In genomic region chr14:94509356-94509755, GRCh38 we compare ENCODE assay signal across 37 cellular contexts. TPM values are rescaled to one million over a fixed set of nuclear protein-coding genes. Genes with fewer than 3 reads are reported as not detected.
"Had no signal": no experiment of that assay in that cellular context is flagged by ENCODE, and none has a peak within 500 bp of the region (broad histone marks: within the 10 kb centered on the region; RNA-seq: fewer than 3 reads in every experiment).

TSS of gene SERPINA12 (minus strand) at chr14:94509469. CDS start at chr14:94498397, 11,072 bp downstream.

- H3K27ac ChIP-seq: adrenal gland, body of pancreas, colonic mucosa, epithelial cell of prostate, esophagus squamous epithelium, gastroesophageal sphincter had no signal

- H3K4me3 ChIP-seq: adrenal gland, body of pancreas, colonic mucosa, esophagus squamous epithelium, gastroesophageal sphincter had no signal

- H3K4me1 Mint-ChIP-seq: activated CD4-positive, alpha-beta T cell treated with anti-CD3 and anti-CD28 coated beads for 36 hours; activated CD4-positive, alpha-beta T cell treated with anti-CD3 and anti-CD28 coated beads, Interleukin-2, amount 10 ng/mL, durations not matched to agents 24 days and 14 days; activated CD8-positive, alpha-beta memory T cell treated with anti-CD3 and anti-CD28 coated beads, Interleukin-2, amount 10 ng/mL, durations not matched to agents 7 days and 5 days; activated naive CD4-positive, alpha-beta T cell treated with anti-CD3 and anti-CD28 coated beads, Interleukin-2, amount 50 U/mL, for 24 hours; activated naive CD8-positive, alpha-beta T cell treated with anti-CD3 and anti-CD28 coated beads for 36 hours; activated naive CD8-positive, alpha-beta T cell treated with anti-CD3 and anti-CD28 coated beads, Interleukin-2, amount 50 U/mL, for 24 hours had no signal

- H3K27me3 ChIP-seq: adrenal gland, body of pancreas, colonic mucosa, esophagus squamous epithelium had no signal

- ATAC-seq: activated CD4-positive, alpha-beta T cell treated with anti-CD3 and anti-CD28 coated beads for 36 hours; activated CD8-positive, alpha-beta memory T cell treated with anti-CD3 and anti-CD28 coated beads, Interleukin-2, amount 10 ng/mL, durations not matched to agents 7 days and 5 days; activated CD8-positive, alpha-beta T cell treated with anti-CD3 and anti-CD28 coated beads, Interleukin-2, amount 10 ng/mL, durations not matched to agents 7 days and 5 days; activated naive CD8-positive, alpha-beta T cell treated with anti-CD3 and anti-CD28 coated beads, Interleukin-2, amount 50 U/mL, for 24 hours; body of pancreas; gastroesophageal sphincter had no signal

- H3K36me3 ChIP-seq: adrenal gland, colonic mucosa, esophagus squamous epithelium, gastroesophageal sphincter had no signal

- H3K9me3 Mint-ChIP-seq: activated CD4-positive, alpha-beta memory T cell treated with anti-CD3 and anti-CD28 coated beads for 36 hours; activated CD4-positive, alpha-beta T cell treated with anti-CD3 and anti-CD28 coated beads, Interleukin-2, amount 10 ng/mL, durations not matched to agents 24 days and 14 days; activated naive CD4-positive, alpha-beta T cell treated with anti-CD3 and anti-CD28 coated beads for 36 hours; activated naive CD4-positive, alpha-beta T cell treated with anti-CD3 and anti-CD28 coated beads, Interleukin-2, amount 50 U/mL, for 24 hours; activated naive CD8-positive, alpha-beta T cell treated with anti-CD3 and anti-CD28 coated beads for 36 hours; activated naive CD8-positive, alpha-beta T cell treated with anti-CD3 and anti-CD28 coated beads, Interleukin-2, amount 50 U/mL, for 24 hours; activated T-helper 1 cell treated with anti-CD3 and anti-CD28 coated beads, Interleukin-12 subunit alpha, Interleukin-12 subunit beta, Interleukin-2, Interleukin-4 antibody, amounts not matched to agents 30 ng/mL and 10 ng/mL and 1 ng/mL, durations not matched to agents 14 hours and 24 hours and 36 hours; activated T-helper 2 cell treated with anti-CD3 and anti-CD28 coated beads, Interferon-gamma antibody, Interleukin-2, Interleukin-4, amounts not matched to agents 10 μg/mL and 5 μg/mL and 100 μg/mL, durations not matched to agents 14 hours and 24 hours and 36 hours had no signal

- H3K27ac Mint-ChIP-seq: activated CD4-positive, alpha-beta memory T cell treated with anti-CD3 and anti-CD28 coated beads for 36 hours; activated CD4-positive, alpha-beta T cell treated with anti-CD3 and anti-CD28 coated beads for 36 hours; activated CD4-positive, alpha-beta T cell treated with anti-CD3 and anti-CD28 coated beads, Interleukin-2, amount 10 ng/mL, durations not matched to agents 24 days and 14 days; activated CD8-positive, alpha-beta memory T cell treated with anti-CD3 and anti-CD28 coated beads, Interleukin-2, amount 10 ng/mL, durations not matched to agents 7 days and 5 days; activated CD8-positive, alpha-beta T cell treated with anti-CD3 and anti-CD28 coated beads, Interleukin-2, amount 10 ng/mL, durations not matched to agents 7 days and 5 days; activated naive CD4-positive, alpha-beta T cell treated with anti-CD3 and anti-CD28 coated beads for 36 hours; activated naive CD4-positive, alpha-beta T cell treated with anti-CD3 and anti-CD28 coated beads, Interleukin-2, amount 50 U/mL, for 24 hours; activated naive CD8-positive, alpha-beta T cell treated with anti-CD3 and anti-CD28 coated beads for 36 hours; activated naive CD8-positive, alpha-beta T cell treated with anti-CD3 and anti-CD28 coated beads, Interleukin-2, amount 50 U/mL, for 24 hours; activated T-helper 1 cell treated with anti-CD3 and anti-CD28 coated beads, Interleukin-12 subunit alpha, Interleukin-12 subunit beta, Interleukin-2, Interleukin-4 antibody, amounts not matched to agents 30 ng/mL and 10 ng/mL and 1 ng/mL, durations not matched to agents 14 hours and 24 hours and 36 hours; activated T-helper 2 cell treated with anti-CD3 and anti-CD28 coated beads, Interferon-gamma antibody, Interleukin-2, Interleukin-4, amounts not matched to agents 10 μg/mL and 5 μg/mL and 100 μg/mL, durations not matched to agents 14 hours and 24 hours and 36 hours had no signal

- H3K4me3 Mint-ChIP-seq: activated CD4-positive, alpha-beta memory T cell treated with anti-CD3 and anti-CD28 coated beads for 36 hours; activated CD4-positive, alpha-beta T cell treated with anti-CD3 and anti-CD28 coated beads for 36 hours; activated CD4-positive, alpha-beta T cell treated with anti-CD3 and anti-CD28 coated beads, Interleukin-2, amount 10 ng/mL, durations not matched to agents 24 days and 14 days; activated CD8-positive, alpha-beta memory T cell treated with anti-CD3 and anti-CD28 coated beads, Interleukin-2, amount 10 ng/mL, durations not matched to agents 7 days and 5 days; activated CD8-positive, alpha-beta T cell treated with anti-CD3 and anti-CD28 coated beads, Interleukin-2, amount 10 ng/mL, durations not matched to agents 7 days and 5 days; activated naive CD4-positive, alpha-beta T cell treated with anti-CD3 and anti-CD28 coated beads for 36 hours; activated naive CD4-positive, alpha-beta T cell treated with anti-CD3 and anti-CD28 coated beads, Interleukin-2, amount 50 U/mL, for 24 hours; activated naive CD8-positive, alpha-beta T cell treated with anti-CD3 and anti-CD28 coated beads for 36 hours; activated naive CD8-positive, alpha-beta T cell treated with anti-CD3 and anti-CD28 coated beads, Interleukin-2, amount 50 U/mL, for 24 hours; activated T-helper 1 cell treated with anti-CD3 and anti-CD28 coated beads, Interleukin-12 subunit alpha, Interleukin-12 subunit beta, Interleukin-2, Interleukin-4 antibody, amounts not matched to agents 30 ng/mL and 10 ng/mL and 1 ng/mL, durations not matched to agents 14 hours and 24 hours and 36 hours had no signal

- H3K9me3 ChIP-seq: adrenal gland, body of pancreas, colonic mucosa, esophagus squamous epithelium, gastroesophageal sphincter had no signal

- DNase-seq: activated CD4-positive, alpha-beta memory T cell treated with anti-CD3 and anti-CD28 coated beads for 36 hours; activated CD4-positive, alpha-beta T cell treated with anti-CD3 and anti-CD28 coated beads for 36 hours; activated CD4-positive, alpha-beta T cell treated with anti-CD3 and anti-CD28 coated beads, Interleukin-2, amount 10 ng/mL, durations not matched to agents 24 days and 14 days; activated CD4-positive, CD25-positive, alpha-beta regulatory T cell; activated CD4-positive, CD25-positive, alpha-beta regulatory T cell treated with anti-CD3 and anti-CD28 coated beads, Interleukin-2, amount 50 U/mL, for 72 hours; activated CD8-positive, alpha-beta memory T cell treated with anti-CD3 and anti-CD28 coated beads, Interleukin-2, amount 10 ng/mL, durations not matched to agents 7 days and 5 days; activated CD8-positive, alpha-beta memory T cell treated with anti-CD3 and anti-CD28 coated beads, Interleukin-2, amount 50 U/mL, for 4 hours; activated CD8-positive, alpha-beta T cell treated with anti-CD3 and anti-CD28 coated beads, Interleukin-2, amount 10 ng/mL, durations not matched to agents 7 days and 5 days; activated effector memory CD4-positive, alpha-beta T cell treated with anti-CD3 and anti-CD28 coated beads, Interleukin-2, amount 50 U/mL, for 16 hours; activated naive CD4-positive, alpha-beta T cell treated with anti-CD3 and anti-CD28 coated beads for 36 hours; activated naive CD8-positive, alpha-beta T cell treated with anti-CD3 and anti-CD28 coated beads for 36 hours; activated naive CD8-positive, alpha-beta T cell treated with anti-CD3 and anti-CD28 coated beads, Interleukin-2, amount 50 U/mL, for 24 hours; activated T-cell treated with anti-CD3 and anti-CD28 coated beads, Interleukin-2, amount 50 U/mL, for 1 hour; activated T-cell treated with anti-CD3 and anti-CD28 coated beads, Interleukin-2, amount 50 U/mL, for 48 hours; adrenal gland; amygdala; aorta; body of pancreas; central memory CD4-positive, alpha-beta T cell; cerebellar nuclear complex; colonic mucosa; effector CD8-positive, alpha-beta T cell; esophagus squamous epithelium; foreskin melanocyte; T-helper 2 cell had no signal

- H3K4me1 ChIP-seq: adrenal gland, body of pancreas, colonic mucosa, esophagus squamous epithelium, gastroesophageal sphincter had no signal

- H3K36me3 Mint-ChIP-seq: activated CD4-positive, alpha-beta memory T cell treated with anti-CD3 and anti-CD28 coated beads for 36 hours; activated CD8-positive, alpha-beta memory T cell treated with anti-CD3 and anti-CD28 coated beads, Interleukin-2, amount 10 ng/mL, durations not matched to agents 7 days and 5 days; activated naive CD4-positive, alpha-beta T cell treated with anti-CD3 and anti-CD28 coated beads, Interleukin-2, amount 50 U/mL, for 24 hours; activated naive CD8-positive, alpha-beta T cell treated with anti-CD3 and anti-CD28 coated beads for 36 hours had no signal

RNA-seq across cellular contexts. Expression of gene SERPINA12, which starts in this region (rescaled TPM):
- total RNA-seq: activated CD4-positive, alpha-beta memory T cell treated with anti-CD3 and anti-CD28 coated beads for 36 hours; activated CD4-positive, alpha-beta T cell treated with anti-CD3 and anti-CD28 coated beads for 36 hours; activated CD4-positive, alpha-beta T cell treated with anti-CD3 and anti-CD28 coated beads, Interleukin-2, amount 10 ng/mL, durations not matched to agents 24 days and 14 days; activated CD8-positive, alpha-beta memory T cell treated with anti-CD3 and anti-CD28 coated beads for 36 hours; activated CD8-positive, alpha-beta memory T cell treated with anti-CD3 and anti-CD28 coated beads, Interleukin-2, amount 10 ng/mL, durations not matched to agents 7 days and 5 days; activated CD8-positive, alpha-beta T cell treated with anti-CD3 and anti-CD28 coated beads, Interleukin-2, amount 10 ng/mL, durations not matched to agents 7 days and 5 days; activated naive CD4-positive, alpha-beta T cell treated with anti-CD3 and anti-CD28 coated beads for 36 hours; activated naive CD8-positive, alpha-beta T cell treated with anti-CD3 and anti-CD28 coated beads for 36 hours; activated T-helper 1 cell treated with anti-CD3 and anti-CD28 coated beads, Interleukin-12 subunit alpha, Interleukin-12 subunit beta, Interleukin-2, Interleukin-4 antibody, amounts not matched to agents 30 ng/mL and 10 ng/mL and 1 ng/mL, durations not matched to agents 14 hours and 24 hours and 36 hours; activated T-helper 2 cell treated with anti-CD3 and anti-CD28 coated beads, Interferon-gamma antibody, Interleukin-2, Interleukin-4, amounts not matched to agents 10 μg/mL and 5 μg/mL and 100 μg/mL, durations not matched to agents 14 hours and 24 hours and 36 hours; adrenal gland; aorta; body of pancreas; colonic mucosa; dermis microvascular lymphatic vessel endothelial cell; endothelial cell of umbilical vein; esophagus squamous epithelium; fibroblast of lung; fibroblast of villous mesenchyme; gastroesophageal sphincter; glomerular endothelial cell; T-helper 1 cell treated with Interleukin-12 subunit alpha and Interleukin-12 subunit beta and Interleukin-4 antibody, amounts not matched to agents 30 ng/mL and 1 ng/mL, for 36 hours had no signal
